Comparison of ENCODE assay signal across 17 cellular contexts in genomic region chr17:82713015-82713723, GRCh38. TPM values are rescaled to one million over a fixed set of nuclear protein-coding genes. Genes with fewer than 3 reads are reported as not detected.
DNase-seq lines count a peak whose midpoint lies in the region; ATAC-seq and TF ChIP-seq lines count a peak whose summit lies in the region.
"Had no signal": no experiment of that assay in that cellular context is flagged by ENCODE, and none has a peak within 500 bp of the region (broad histone marks: within the 10 kb centered on the region; RNA-seq: fewer than 3 reads in every experiment).

No MANE protein-coding gene starts in this region.

- intact Hi-C loops in natural killer cell (cut with micrococcal nuclease) = no loop called here

- peak overlapping the region; percentile 21 for H3K4me3 Mint-ChIP-seq in natural killer cell
- H3K4me3 Mint-ChIP-seq in natural killer cell treated with Interleukin-12 subunit alpha and Interleukin-12 subunit beta and Interleukin-15 and Interleukin-18, amount 100 ng/mL, for 72 hours = no peak overlapping the region
- peak overlapping the region in 4 of 5 experiments; percentile 3 to 74 (median 40) for H3K4me3 Mint-ChIP-seq in brain
- H3K4me3 Mint-ChIP-seq in neural crest cell = peak overlapping the region; percentile 64
- H3K4me3 Mint-ChIP-seq: CD14-positive monocyte had no signal

- ATAC-seq in natural killer cell = no peak
- ATAC-seq in natural killer cell treated with Interleukin-12 subunit alpha and Interleukin-12 subunit beta and Interleukin-15 and Interleukin-18, amount 100 ng/mL, for 72 hours = no peak
- ATAC-seq: A549, Right ventricle myocardium inferior had no signal

- no peak for TF ChIP-seq CTCF in natural killer cell (IDR thresholded peaks at IDR 0.05)
- TF ChIP-seq CTCF in brain (conservative IDR thresholded peaks at IDR 0.05) = no peak
- no peak for TF ChIP-seq CTCF in neural crest cell (conservative IDR thresholded peaks at IDR 0.05)

- DNase-seq in natural killer cell (no peak), neural crest cell (ENCODE audit: low read depth, low spot score) (no peak), T1000 (lab: John Stamatoyannopoulos, UW) (no peak), NCI-H2107 (lab: John Stamatoyannopoulos, UW) (no peak), T-helper 1 cell (no peak)
- DNase-seq in natural killer cell treated with Interleukin-12 subunit alpha and Interleukin-12 subunit beta and Interleukin-15 and Interleukin-18, amount 100 ng/mL, for 72 hours (ENCODE audit: low spot score) = no peak
- DNase-seq: GF-D8, MG63, NCI-H1105, NCI-H1694 treated with DMSO at 0.1 percent for 48 hours, NCI-H446 treated with DMSO at 0.1 percent for 48 hours, NCI-H748 treated with DMSO at 0.1 percent for 48 hours had no signal

- peaks cover 14 to 30% of the 10 kb centered on the region in 2 donors for H3K4me1 Mint-ChIP-seq in natural killer cell
- peaks cover 8 to 15% of the 10 kb centered on the region in 2 donors for H3K4me1 Mint-ChIP-seq in natural killer cell treated with Interleukin-12 subunit alpha and Interleukin-12 subunit beta and Interleukin-15 and Interleukin-18, amount 100 ng/mL, for 72 hours (ENCODE audit: low read depth in 2 of 2)
- peaks cover 24% of the 10 kb centered on the region for H3K4me1 Mint-ChIP-seq in brain
- peaks cover 15% of the 10 kb centered on the region for H3K4me1 Mint-ChIP-seq in neural crest cell

- H3K9me3 Mint-ChIP-seq in natural killer cell (no peaks in the 10 kb centered on the region), brain (no peaks in the 10 kb centered on the region), neural crest cell (no peaks in the 10 kb centered on the region)
- no peaks in the 10 kb centered on the region for H3K9me3 Mint-ChIP-seq in natural killer cell treated with Interleukin-12 subunit alpha and Interleukin-12 subunit beta and Interleukin-15 and Interleukin-18, amount 100 ng/mL, for 72 hours

- no peaks in the 10 kb centered on the region for H3K36me3 Mint-ChIP-seq in natural killer cell
- H3K36me3 Mint-ChIP-seq in natural killer cell treated with Interleukin-12 subunit alpha and Interleukin-12 subunit beta and Interleukin-15 and Interleukin-18, amount 100 ng/mL, for 72 hours = no peaks in the 10 kb centered on the region
- no peaks in the 10 kb centered on the region for H3K36me3 Mint-ChIP-seq in brain
- peaks cover 5% of the 10 kb centered on the region for H3K36me3 Mint-ChIP-seq in neural crest cell (ENCODE audit: low read depth)
- H3K36me3 Mint-ChIP-seq: CD14-positive monocyte had no signal

- H3K27ac Mint-ChIP-seq in natural killer cell = no peak overlapping the region
- peak overlapping the region in 1 of 2 donors; percentile 33 for H3K27ac Mint-ChIP-seq in natural killer cell treated with Interleukin-12 subunit alpha and Interleukin-12 subunit beta and Interleukin-15 and Interleukin-18, amount 100 ng/mL, for 72 hours
- H3K27ac Mint-ChIP-seq in brain = peak overlapping the region in 2 of 5 experiments; percentile 26 to 44
- peak overlapping the region; percentile 87 for H3K27ac Mint-ChIP-seq in neural crest cell (ENCODE audit: unreplicated experiment)
- H3K27ac Mint-ChIP-seq: CD14-positive monocyte had no signal

- H3K27me3 Mint-ChIP-seq in natural killer cell (ENCODE audit: low read depth in 2 of 2) (no peaks in the 10 kb centered on the region), brain (peaks cover 6% of the 10 kb centered on the region), neural crest cell (ENCODE audit: low read depth) (peaks cover 2% of the 10 kb centered on the region)
- no peaks in the 10 kb centered on the region for H3K27me3 Mint-ChIP-seq in natural killer cell treated with Interleukin-12 subunit alpha and Interleukin-12 subunit beta and Interleukin-15 and Interleukin-18, amount 100 ng/mL, for 72 hours

RNA-seq across cellular contexts. Expression of gene FN3KRP, which starts 3.3 kb away (rescaled TPM):
- 10 to 100 TPM; 29.4 to 42.3 (median 32.0) TPM for total RNA-seq in natural killer cell
- 10 to 100 TPM; 29.4 to 48.4 TPM for total RNA-seq in natural killer cell treated with Interleukin-12 subunit alpha and Interleukin-12 subunit beta and Interleukin-15 and Interleukin-18, amount 100 ng/mL, for 72 hours
- polyA plus RNA-seq in brain (ENCODE audit: insufficient read depth, low read depth, low replicate concordance) = 74.0 TPM
- total RNA-seq in neural crest cell = 44.1 and 44.4 TPM in 2 replicates

RNA-seq across cellular contexts. Expression of gene RAB40B, which starts 14.7 kb away (rescaled TPM):
- total RNA-seq in natural killer cell (1 to 10 TPM; 3.7 to 7.3 (median 4.0) TPM), neural crest cell (5.6 and 8.9 TPM in 2 replicates)
- 1 to 10 TPM; 1.1 to 1.2 TPM for total RNA-seq in natural killer cell treated with Interleukin-12 subunit alpha and Interleukin-12 subunit beta and Interleukin-15 and Interleukin-18, amount 100 ng/mL, for 72 hours
- polyA plus RNA-seq in brain (ENCODE audit: insufficient read depth, low read depth, low replicate concordance) = 31.1 TPM

RNA-seq across cellular contexts. Expression of gene FN3K, which starts 22.2 kb away (rescaled TPM):
- total RNA-seq in natural killer cell = 1 to 10 TPM; 4.9 to 6.1 (median 5.5) TPM
- total RNA-seq in natural killer cell treated with Interleukin-12 subunit alpha and Interleukin-12 subunit beta and Interleukin-15 and Interleukin-18, amount 100 ng/mL, for 72 hours = 1 to 10 TPM; 1.6 TPM
- polyA plus RNA-seq in brain (ENCODE audit: insufficient read depth, low read depth, low replicate concordance) = 99.9 TPM
- 21.7 and 23.8 TPM in 2 replicates for total RNA-seq in neural crest cell
- total RNA-seq: H4 had no signal
- polyA plus RNA-seq: CD14-positive monocyte had no signal

RNA-seq across cellular contexts. Expression of gene TBCD, which starts 38.7 kb away (rescaled TPM):
- total RNA-seq in natural killer cell (100 to 1,000 TPM in 2 of 3 donors, 10 to 100 TPM in 1; 92.0 to 149 (median 132) TPM), neural crest cell (155 and 166 TPM in 2 replicates)
- 100 to 1,000 TPM in 1 of 2 donors, 10 to 100 TPM in 1; 66.5 to 166 TPM for total RNA-seq in natural killer cell treated with Interleukin-12 subunit alpha and Interleukin-12 subunit beta and Interleukin-15 and Interleukin-18, amount 100 ng/mL, for 72 hours
- 96.8 TPM for polyA plus RNA-seq in brain (ENCODE audit: insufficient read depth, low read depth, low replicate concordance)
